In the genomic region with DNA sequence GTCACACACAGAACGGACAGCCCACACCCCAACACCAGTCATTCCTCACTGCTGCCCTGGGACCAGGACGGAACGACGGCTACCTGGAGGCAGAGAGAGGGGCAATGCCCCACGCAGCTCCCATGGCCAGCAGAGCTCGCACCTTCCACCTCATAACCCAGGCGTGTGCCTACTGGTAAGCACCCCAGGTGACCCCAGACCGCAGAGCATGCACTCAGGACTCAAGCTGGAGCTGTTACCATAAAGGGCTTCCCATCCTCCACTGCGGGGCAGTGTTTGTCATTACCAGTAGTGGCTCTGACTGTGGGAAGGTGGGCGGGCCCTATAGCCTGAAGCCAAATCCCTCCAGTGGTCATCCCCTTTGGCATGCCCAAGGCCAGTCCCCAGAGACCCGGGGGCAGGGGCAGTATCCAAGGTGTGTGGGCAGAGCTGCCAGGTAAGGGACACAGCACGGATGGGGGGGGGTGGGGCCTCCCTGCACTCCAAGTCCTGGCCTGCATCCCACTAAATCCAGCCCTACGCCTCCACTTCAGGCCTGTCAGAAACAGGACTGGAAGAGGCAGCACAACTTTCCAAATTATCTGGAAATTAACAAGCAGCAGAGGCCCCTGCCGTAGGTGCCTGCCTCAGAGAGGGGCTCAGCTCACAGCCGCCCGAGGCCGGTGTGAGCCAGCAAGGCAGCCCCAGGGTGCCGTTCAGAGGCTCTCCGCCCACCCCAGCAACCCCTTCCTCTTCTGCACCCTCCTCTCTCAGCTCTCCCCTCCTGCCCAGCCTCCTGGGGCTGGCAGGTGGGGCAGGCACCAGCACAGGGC, we compare ENCODE assay signal across 10 cellular contexts. TPM values are rescaled to one million over a fixed set of nuclear protein-coding genes. Genes with fewer than 3 reads are reported as not detected.
DNase-seq lines count a peak whose midpoint lies in the region; ATAC-seq and TF ChIP-seq lines count a peak whose summit lies in the region.
"Had no signal": no experiment of that assay in that cellular context is flagged by ENCODE, and none has a peak within 500 bp of the region (broad histone marks: within the 10 kb centered on the region; RNA-seq: fewer than 3 reads in every experiment).

No MANE protein-coding gene starts in this region.

- H2AFZ ChIP-seq in GM23338: no peak overlapping the region

- H3K9me3 Mint-ChIP-seq in GM23338: no peaks in the 10 kb centered on the region
- H3K9me3 Mint-ChIP-seq in activated CD4-positive, alpha-beta T cell treated with anti-CD3 and anti-CD28 coated beads, Interleukin-2, amount 10 ng/mL, durations not matched to agents 24 days and 14 days: no peaks in the 10 kb centered on the region
- H3K9me3 Mint-ChIP-seq: activated T-cell treated with anti-CD3 and anti-CD28 coated beads, Interleukin-2, amount 50 U/mL, for 72 hours had no signal

- peaks cover 77% of the 10 kb centered on the region for H3K4me1 Mint-ChIP-seq in GM23338
- peaks cover 2% of the 10 kb centered on the region for H3K4me1 Mint-ChIP-seq in activated CD4-positive, alpha-beta T cell treated with anti-CD3 and anti-CD28 coated beads, Interleukin-2, amount 10 ng/mL, durations not matched to agents 24 days and 14 days

- in situ Hi-C loops in brain microvascular endothelial cell (cut with HindIII; ENCODE audit: low pct_ligation_motif_present, low sequenced_read_pairs): no loop called here

- peaks cover 23% of the 10 kb centered on the region for H4K20me1 ChIP-seq in GM23338 (replicated peaks; ENCODE audit: insufficient read depth)

- H3K4me2 ChIP-seq in GM23338: peak overlapping the region; percentile 62

- H3K27ac ChIP-seq in GM23338 (ENCODE audit: low read depth): peak overlapping the region; percentile 100
- H3K27ac ChIP-seq in brain microvascular endothelial cell: peak overlapping the region; percentile 11

- ATAC-seq in GM23338: peak; percentile 4
- no peak for ATAC-seq in sciatic nerve
- ATAC-seq in HG02981 (IDR thresholded peaks at IDR 0.05; ENCODE audit: unreplicated experiment): no peak
- ATAC-seq in HG03280 (IDR thresholded peaks at IDR 0.05; ENCODE audit: unreplicated experiment): no peak
- no peak for ATAC-seq in GM18873 (IDR thresholded peaks at IDR 0.05; ENCODE audit: low FRiP score, unreplicated experiment)
- ATAC-seq: activated T-cell treated with anti-CD3 and anti-CD28 coated beads, Interleukin-2, amount 50 U/mL, for 72 hours had no signal

- H3K36me3 Mint-ChIP-seq in GM23338 (ENCODE audit: low read depth): peaks cover 4% of the 10 kb centered on the region; the same call in 1 of the 3 replicates
- no peaks in the 10 kb centered on the region for H3K36me3 Mint-ChIP-seq in activated CD4-positive, alpha-beta T cell treated with anti-CD3 and anti-CD28 coated beads, Interleukin-2, amount 10 ng/mL, durations not matched to agents 24 days and 14 days (ENCODE audit: low read depth)

- peaks cover 34% of the 10 kb centered on the region for H3F3A ChIP-seq in GM23338 (replicated peaks; ENCODE audit: low read depth)

- H3K36me3 ChIP-seq in GM23338 (ENCODE audit: insufficient read depth) (no peaks in the 10 kb centered on the region), brain microvascular endothelial cell (replicated peaks) (no peaks in the 10 kb centered on the region)

- intact Hi-C loops in sciatic nerve (cut with DNase I): no loop called here
- intact Hi-C loops in activated CD4-positive, alpha-beta T cell treated with anti-CD3 and anti-CD28 coated beads, Interleukin-2, amount 10 ng/mL, durations not matched to agents 24 days and 14 days (cut with micrococcal nuclease): no loop called here

- H3K27me3 ChIP-seq in GM23338 (ENCODE audit: insufficient read depth) (no peaks in the 10 kb centered on the region), brain microvascular endothelial cell (replicated peaks) (no peaks in the 10 kb centered on the region)

- no peaks in the 10 kb centered on the region for H3K9me3 ChIP-seq in iPS-18c (ENCODE audit: control insufficient read depth, insufficient read depth, low read length)

- DNase-seq in GM23338 (ENCODE audit: low spot score) (peak; percentile 67), brain microvascular endothelial cell (no peak), sciatic nerve (ENCODE audit: low spot score) (peak; percentile 70)
- DNase-seq in activated CD4-positive, alpha-beta T cell treated with anti-CD3 and anti-CD28 coated beads, Interleukin-2, amount 10 ng/mL, durations not matched to agents 24 days and 14 days: no peak
- DNase-seq: activated T-cell treated with anti-CD3 and anti-CD28 coated beads, Interleukin-2, amount 50 U/mL, for 72 hours; NCI-H2081 had no signal

- H3K4me1 ChIP-seq in GM23338 (ENCODE audit: insufficient read depth): peaks cover 74% of the 10 kb centered on the region

- peak overlapping the region; percentile 13; the same call in 1 of the 3 replicates for H3K4me3 Mint-ChIP-seq in GM23338
- H3K4me3 Mint-ChIP-seq in activated CD4-positive, alpha-beta T cell treated with anti-CD3 and anti-CD28 coated beads, Interleukin-2, amount 10 ng/mL, durations not matched to agents 24 days and 14 days: no peak overlapping the region
- H3K4me3 Mint-ChIP-seq: activated T-cell treated with anti-CD3 and anti-CD28 coated beads, Interleukin-2, amount 50 U/mL, for 72 hours had no signal

- TF ChIP-seq CTCF in GM23338 (conservative IDR thresholded peaks at IDR 0.05; ENCODE audit: low read depth in 2 of 2) (peak; percentile 9 to 31; a peak in 1 of 4 replicates), brain microvascular endothelial cell (IDR thresholded peaks at IDR 0.05; ENCODE audit: low read depth, low read length, missing control alignments) (peak; percentile 24)

- peaks cover 17% of the 10 kb centered on the region for H3K27me3 Mint-ChIP-seq in GM23338 (ENCODE audit: insufficient read depth, low read depth, poor library complexity)
- H3K27me3 Mint-ChIP-seq in activated CD4-positive, alpha-beta T cell treated with anti-CD3 and anti-CD28 coated beads, Interleukin-2, amount 10 ng/mL, durations not matched to agents 24 days and 14 days: peaks cover 32% of the 10 kb centered on the region

- H3K4me3 ChIP-seq in GM23338 (peak overlapping the region; percentile 35; the same call in 1 of the 2 replicates), brain microvascular endothelial cell (ENCODE audit: low read depth, low read length) (no peak overlapping the region), iPS-18c (ENCODE audit: insufficient read depth, low read depth, low read length) (peak overlapping the region; percentile 28; the same call in 1 of the 2 replicates)

- no peaks in the 10 kb centered on the region for H3K9me2 ChIP-seq in GM23338 (ENCODE audit: insufficient read depth)

- H3K79me2 ChIP-seq in GM23338 (replicated peaks; ENCODE audit: insufficient read depth): peaks cover 81% of the 10 kb centered on the region

- peak overlapping the region; percentile 97 for H3K27ac Mint-ChIP-seq in GM23338
- H3K27ac Mint-ChIP-seq in activated CD4-positive, alpha-beta T cell treated with anti-CD3 and anti-CD28 coated beads, Interleukin-2, amount 10 ng/mL, durations not matched to agents 24 days and 14 days: no peak overlapping the region
- H3K27ac Mint-ChIP-seq: activated T-cell treated with anti-CD3 and anti-CD28 coated beads, Interleukin-2, amount 50 U/mL, for 72 hours had no signal

TF ChIP-seq in GM23338, 12 proteins besides CTCF, POLR2A, EP300 and RAD21 (continues in another document):
- no peak for TF ChIP-seq EZH2 (IDR thresholded peaks at IDR 0.05; ENCODE audit: low read depth, unreplicated experiment)
- no peak for TF ChIP-seq REST (IDR thresholded peaks at IDR 0.05; ENCODE audit: unreplicated experiment)
- TF ChIP-seq POLR2AphosphoS5 (IDR thresholded peaks at IDR 0.05; ENCODE audit: low read depth): no peak
- no peak for TF ChIP-seq CREB1 (CRISPR knock-in tag; IDR thresholded peaks at IDR 0.05; ENCODE audit: low read depth)
- no peak for TF ChIP-seq ZNF114 (CRISPR knock-in tag; IDR thresholded peaks at IDR 0.05)
- no peak for TF ChIP-seq STAT1 (IDR thresholded peaks at IDR 0.05; ENCODE audit: unreplicated experiment)
- TF ChIP-seq EZH2phosphoT487 (IDR thresholded peaks at IDR 0.05; ENCODE audit: unreplicated experiment): no peak

RNA-seq across cellular contexts. Expression of gene BCAR1, which starts 4.8 kb away (rescaled TPM):
- total RNA-seq in GM23338 (2014; rRNA removed; shearing (Covaris generic)): 121 and 140 TPM in 2 replicates
- polyA plus RNA-seq in GM23338 (2016; fragmentation: Nextera tagmentation; extraction: Ambion mirVana): 37.9 and 38.3 TPM in 2 replicates
- 71.7 TPM for total RNA-seq in sciatic nerve
- 0.50 and 0.79 TPM in 2 replicates for total RNA-seq in activated CD4-positive, alpha-beta T cell treated with anti-CD3 and anti-CD28 coated beads, Interleukin-2, amount 10 ng/mL, durations not matched to agents 24 days and 14 days

RNA-seq across cellular contexts. Expression of gene CTRB1, which starts 37.5 kb away (rescaled TPM):
- not detected in 2 replicates for total RNA-seq in GM23338 (2014; rRNA removed; shearing (Covaris generic))
- not detected in 2 replicates for polyA plus RNA-seq in GM23338 (2016; fragmentation: Nextera tagmentation; extraction: Ambion mirVana)
- 2.7 TPM for total RNA-seq in sciatic nerve
- total RNA-seq in activated CD4-positive, alpha-beta T cell treated with anti-CD3 and anti-CD28 coated beads, Interleukin-2, amount 10 ng/mL, durations not matched to agents 24 days and 14 days: not detected in 2 replicates
- total RNA-seq: activated T-cell treated with anti-CD3 and anti-CD28 coated beads, Interleukin-2, amount 50 U/mL, for 72 hours had no signal

RNA-seq across cellular contexts. Expression of gene CTRB2, which starts 49.3 kb away (rescaled TPM):
- not detected in 2 replicates for total RNA-seq in GM23338 (2014; rRNA removed; shearing (Covaris generic))
- polyA plus RNA-seq in GM23338 (2016; fragmentation: Nextera tagmentation; extraction: Ambion mirVana): not detected in 2 replicates
- total RNA-seq in sciatic nerve: 7.3 TPM
- total RNA-seq in activated CD4-positive, alpha-beta T cell treated with anti-CD3 and anti-CD28 coated beads, Interleukin-2, amount 10 ng/mL, durations not matched to agents 24 days and 14 days: not detected in 2 replicates
- total RNA-seq: activated T-cell treated with anti-CD3 and anti-CD28 coated beads, Interleukin-2, amount 50 U/mL, for 72 hours had no signal

Comparison
In these comparisons a context has a peak if more than half of its experiments do, and no peak if none do; other contexts are left out.
1. DNase-seq: peak in GM23338 (single experiment) and sciatic nerve (single experiment); none in brain microvascular endothelial cell (single experiment) and activated CD4-positive, alpha-beta T cell treated with anti-CD3 and anti-CD28 coated beads, Interleukin-2, amount 10 ng/mL, durations not matched to agents 24 days and 14 days (single experiment).
2. RNA of gene BCAR1, which starts 4.8 kb away (total RNA-seq): 121 to 140 TPM in GM23338 and 71.7 TPM in sciatic nerve (single experiment); 0.50 to 0.79 TPM in activated CD4-positive, alpha-beta T cell treated with anti-CD3 and anti-CD28 coated beads, Interleukin-2, amount 10 ng/mL, durations not matched to agents 24 days and 14 days; every median in the first group is over 10 times any median in the second.